In genomic region chr16:76378020-76378419, GRCh38 we compare ENCODE assay signal across 33 cellular contexts.
DNase-seq lines count a peak whose midpoint lies in the region; ATAC-seq, FAIRE-seq and TF ChIP-seq lines count a peak whose summit lies in the region.
"Had no signal": no experiment of that assay in that cellular context is flagged by ENCODE, and none has a peak within 500 bp of the region (broad histone marks: within the 10 kb centered on the region; RNA-seq: fewer than 3 reads in every experiment).

No MANE protein-coding gene starts in this region.

- no peak overlapping the region for H3K23ac ChIP-seq in IMR-90 (ENCODE audit: low read depth, low read length)

- H3K27ac ChIP-seq in HepG2 (ENCODE audit: extremely low read length, insufficient read depth, low read length) (no peak overlapping the region), right lobe of liver (no peak overlapping the region), IMR-90 (ENCODE audit: insufficient read depth, low read length) (no peak overlapping the region), K562 (ENCODE audit: extremely low read depth, low read depth, low read length) (no peak overlapping the region), testis (no peak overlapping the region)
- H3K27ac ChIP-seq: 22Rv1; A549; BLaER1; BLaER1 treated with 17β-estradiol and CSF1 and Interleukin-3, amounts not matched to agents 10 nM and 100 nM; C4-2B had no signal

- H4K5ac ChIP-seq in IMR-90 (ENCODE audit: low read depth, low read length), result no peak overlapping the region

- dilution Hi-C loops in IMR-90 (cut with HindIII; ENCODE audit: low sequenced_read_pairs, unreplicated experiment), result no loop called here

- H3K79me2 ChIP-seq in HepG2 (ENCODE audit: insufficient read depth, low read length) (no peaks in the 10 kb centered on the region), K562 (ENCODE audit: control insufficient read depth, insufficient read depth, low read length) (no peaks in the 10 kb centered on the region)

- H3K9me1 ChIP-seq in IMR-90 (ENCODE audit: insufficient read depth, low read length) (no peaks in the 10 kb centered on the region), K562 (ENCODE audit: control insufficient read depth, insufficient read depth, low read length) (no peaks in the 10 kb centered on the region)

- TF ChIP-seq RAD21 in HepG2 (CRISPR knock-in tag; IDR thresholded peaks at IDR 0.05) (no peak), IMR-90 (IDR thresholded peaks at IDR 0.05; ENCODE audit: low read length) (no peak), K562 (CRISPR knock-in tag; conservative IDR thresholded peaks at IDR 0.05 in 1 of 2, IDR thresholded peaks at IDR 0.05 in 1 of 2) (no peak)

- no peak overlapping the region for H2BK5ac ChIP-seq in IMR-90 (ENCODE audit: low read depth, low read length, poor library complexity, severe bottlenecking)

- H3K36me3 ChIP-seq in HepG2 (replicated peaks in 1 of 2; ENCODE audit: control insufficient read depth in 1 of 2, insufficient read depth in 2 of 2, low read length in 2 of 2) (no peaks in the 10 kb centered on the region), right lobe of liver (no peaks in the 10 kb centered on the region), IMR-90 (ENCODE audit: control insufficient read depth, insufficient read depth, low read length) (no peaks in the 10 kb centered on the region), K562 (ENCODE audit: control insufficient read depth, insufficient read depth, low read length) (no peaks in the 10 kb centered on the region), testis (ENCODE audit: low read depth, missing control alignments) (no peaks in the 10 kb centered on the region)
- H3K36me3 ChIP-seq: BE2C; BLaER1; BLaER1 treated with 17β-estradiol and CSF1 and Interleukin-3, amounts not matched to agents 10 nM and 100 nM had no signal

- no peak for ATAC-seq in HepG2
- no peak for ATAC-seq in right lobe of liver
- ATAC-seq in IMR-90 (ENCODE audit: low read depth), result no peak
- no peak for ATAC-seq in K562
- ATAC-seq: A549; CD8-positive, alpha-beta T cell had no signal

- H3K9ac ChIP-seq in HepG2 (ENCODE audit: insufficient read depth, low read depth, low read length) (no peak overlapping the region), IMR-90 (ENCODE audit: low read depth, low read length) (no peak overlapping the region), K562 (ENCODE audit: insufficient read depth in 1 of 2, low read depth in 2 of 2, low read length in 2 of 2) (no peak overlapping the region)
- H3K9ac ChIP-seq: BLaER1; BLaER1 treated with 17β-estradiol and CSF1 and Interleukin-3, amounts not matched to agents 10 nM and 100 nM had no signal

- H3K4me1 ChIP-seq in HepG2 (ENCODE audit: insufficient read depth, low read length) (no peaks in the 10 kb centered on the region), right lobe of liver (no peaks in the 10 kb centered on the region), IMR-90 (ENCODE audit: control insufficient read depth, insufficient read depth, low read length) (no peaks in the 10 kb centered on the region), K562 (replicated peaks in 1 of 2; ENCODE audit: control insufficient read depth in 2 of 2, insufficient read depth in 2 of 2, low read length in 2 of 2) (no peaks in the 10 kb centered on the region), testis (no peaks in the 10 kb centered on the region)
- H3K4me1 ChIP-seq: A549, BE2C, BLaER1, Caco-2 had no signal

- no peak overlapping the region for H3K18ac ChIP-seq in IMR-90 (ENCODE audit: low read depth, low read length)

- in situ Hi-C loops in HepG2 (cut with HindIII; ENCODE audit: extremely low pct_ligation_motif_present, low pct_unique_long_range_greater_than_20kb) (no loop called here), IMR-90 (cut with MboI; ENCODE audit: low sequenced_read_pairs) (no loop called here), K562 (cut with MboI) (no loop called here)

- intact Hi-C loops in HepG2 (cut with micrococcal nuclease; ENCODE audit: unreplicated experiment) (no loop called here), right lobe of liver (cut with DNase I) (no loop called here), IMR-90 (cut with micrococcal nuclease) (no loop called here), K562 (cut with micrococcal nuclease) (no loop called here), testis (cut with DNase I; ENCODE audit: low total_unique reads) (no loop called here)

- H4K8ac ChIP-seq in IMR-90 (ENCODE audit: low read depth in 2 of 2, low read length in 2 of 2), result no peak overlapping the region

- H2BK20ac ChIP-seq in IMR-90 (ENCODE audit: low read depth, low read length), result no peak overlapping the region

- H2AK5ac ChIP-seq in IMR-90 (ENCODE audit: low read depth, low read length), result no peak overlapping the region

- no peak overlapping the region for H3K14ac ChIP-seq in IMR-90 (replicated peaks; ENCODE audit: low read depth, low read length)

- whole genome bisulfite sequencing in HepG2 (ENCODE audit: low lambda C conversion rate), result 2% methylated on average over 3 of the region's 3 CpGs
- WGBS in right lobe of liver (ENCODE audit: insufficient coverage, low coverage, low lambda C conversion rate, missing lambda C conversion rate), result 62% methylated on average over 3 of the region's 3 CpGs
- 59% methylated on average over 2 of the region's 3 CpGs; no CpG with 5 or more reads in 1 of the 2 experiments for WGBS in IMR-90 (ENCODE audit: extremely low coverage in 2 of 2, insufficient read length in 1 of 2), 2 experiments
- WGBS in K562 (ENCODE audit: insufficient coverage, low coverage, missing lambda C conversion rate), result 0% methylated on average over 3 of the region's 3 CpGs
- WGBS in testis, 2 donors, result 81 to 91% methylated on average over 3 of the region's 3 CpGs

- no peak overlapping the region for H2BK120ac ChIP-seq in IMR-90 (ENCODE audit: low read depth, low read length)

- H2BK15ac ChIP-seq in IMR-90 (ENCODE audit: low read depth, low read length), result no peak overlapping the region

- CTCF ChIA-PET in HepG2 (lab: Yijun Ruan, JAX; ENCODE audit: low intra/inter-chr PET ratio, low total read pairs) (no interaction called here), IMR-90 (lab: Yijun Ruan, JAX) (no interaction called here), K562 (lab: Yijun Ruan, JAX; ENCODE audit: low intra/inter-chr PET ratio) (no interaction called here)

- no peak for TF ChIP-seq EP300 in HepG2 (IDR thresholded peaks at IDR 0.05; ENCODE audit: low read depth in 2 of 2, low read length in 2 of 2)
- no peak for TF ChIP-seq EP300 in HepG2 (CRISPR knock-in tag; IDR thresholded peaks at IDR 0.05; ENCODE audit: borderline replicate concordance)
- TF ChIP-seq EP300 in K562 (IDR thresholded peaks at IDR 0.05; ENCODE audit: low read length), result no peak

- no peak for TF ChIP-seq POLR2A in HepG2 (IDR thresholded peaks at IDR 0.05; ENCODE audit: insufficient read depth in 1 of 2, low read depth in 2 of 2, low read length in 2 of 2)
- no peak for TF ChIP-seq POLR2A in right lobe of liver (IDR thresholded peaks at IDR 0.05)
- no peak for TF ChIP-seq POLR2A in IMR-90 (IDR thresholded peaks at IDR 0.05; ENCODE audit: low read depth, low read length)
- no peak for TF ChIP-seq POLR2A in K562 (conservative IDR thresholded peaks at IDR 0.05)
- TF ChIP-seq POLR2A in testis (IDR thresholded peaks at IDR 0.05), result no peak

- no peak overlapping the region for H3K4me2 ChIP-seq in HepG2 (ENCODE audit: low read depth, low read length)
- no peak overlapping the region for H3K4me2 ChIP-seq in IMR-90 (ENCODE audit: low read depth, low read length)
- H3K4me2 ChIP-seq in K562 (ENCODE audit: insufficient read depth, low read length), result no peak overlapping the region
- H3K4me2 ChIP-seq: A549; BLaER1; BLaER1 treated with 17β-estradiol and CSF1 and Interleukin-3, amounts not matched to agents 10 nM and 100 nM had no signal

- no peak overlapping the region for H3K4ac ChIP-seq in IMR-90 (ENCODE audit: low read depth, low read length)

- FAIRE-seq in HepG2 (lab: Jason Lieb, UNC), result no peak
- FAIRE-seq in K562 (lab: Jason Lieb, UNC), result no peak
- FAIRE-seq: A204.1, A549, D721Med had no signal

- no peak overlapping the region for H3K56ac ChIP-seq in IMR-90 (ENCODE audit: extremely low read depth, insufficient read depth, low read length)

- no peak overlapping the region for H4K91ac ChIP-seq in IMR-90 (ENCODE audit: insufficient read depth, low read depth, low read length)

- TF ChIP-seq CTCF in HepG2 (CRISPR knock-in tag; IDR thresholded peaks at IDR 0.05) (no peak), right lobe of liver (IDR thresholded peaks at IDR 0.05) (no peak), IMR-90 (conservative IDR thresholded peaks at IDR 0.05; ENCODE audit: low read depth, low read length) (no peak), K562 (IDR thresholded peaks at IDR 0.05 in 2 of 3, conservative IDR thresholded peaks at IDR 0.05 in 1 of 3; ENCODE audit: insufficient read depth in 2 of 3, low read depth in 1 of 3, low read length in 3 of 3) (no peak), testis (IDR thresholded peaks at IDR 0.05) (no peak)

- BruUV-seq in HepG2 (replicated peaks; lab: Mats Ljungman, UMichigan) (no TSS peak), IMR-90 (replicated peaks; lab: Mats Ljungman, UMichigan) (no TSS peak), K562 (replicated peaks; lab: Mats Ljungman, UMichigan) (no TSS peak)

- no peak overlapping the region for H3K4me3 ChIP-seq in HepG2 (replicated peaks in 1 of 3; ENCODE audit: insufficient read depth in 1 of 3, low read depth in 2 of 3, low read length in 3 of 3)
- no peak overlapping the region for H3K4me3 ChIP-seq in right lobe of liver
- no peak overlapping the region for H3K4me3 ChIP-seq in IMR-90 (ENCODE audit: insufficient read depth, low read depth, low read length)
- no peak overlapping the region for H3K4me3 ChIP-seq in K562
- H3K4me3 ChIP-seq in testis, result no peak overlapping the region
- H3K4me3 ChIP-seq: A549; BLaER1; BLaER1 treated with 17β-estradiol and CSF1 and Interleukin-3, amounts not matched to agents 10 nM and 100 nM had no signal

- POLR2A ChIA-PET in HepG2 (lab: Yijun Ruan, JAX), result no interaction called here
- POLR2A ChIA-PET in IMR-90 (lab: Charles Lee; ENCODE audit: unreplicated experiment), result no interaction called here
- POLR2A ChIA-PET in K562 (lab: Yijun Ruan, JAX), result no interaction called here

- no peaks in the 10 kb centered on the region for H4K20me1 ChIP-seq in HepG2 (ENCODE audit: insufficient read depth, low read length)
- no peaks in the 10 kb centered on the region for H4K20me1 ChIP-seq in IMR-90 (ENCODE audit: insufficient read depth, low read length)
- H4K20me1 ChIP-seq in K562 (replicated peaks; ENCODE audit: control insufficient read depth, insufficient read depth, low read length), result no peaks in the 10 kb centered on the region
- H4K20me1 ChIP-seq: BLaER1; BLaER1 treated with 17β-estradiol and CSF1 and Interleukin-3, amounts not matched to agents 10 nM and 100 nM had no signal

- no peak overlapping the region for H2AK9ac ChIP-seq in IMR-90 (replicated peaks; ENCODE audit: low read depth, low read length, poor library complexity)

- H3K9me3 ChIP-seq in HepG2 (ENCODE audit: low read length) (no peaks in the 10 kb centered on the region), right lobe of liver (no peaks in the 10 kb centered on the region), IMR-90 (ENCODE audit: control insufficient read depth, insufficient read depth, low read length) (no peaks in the 10 kb centered on the region), K562 (replicated peaks; ENCODE audit: control insufficient read depth, insufficient read depth, low read depth, low read length) (no peaks in the 10 kb centered on the region), testis (no peaks in the 10 kb centered on the region)
- H3K9me3 ChIP-seq: A549; BE2C; BLaER1; BLaER1 treated with 17β-estradiol and CSF1 and Interleukin-3, amounts not matched to agents 10 nM and 100 nM; Caco-2 had no signal

- DNase-seq in HepG2 (ENCODE audit: low spot score) (no peak), right lobe of liver (no peak), IMR-90 (no peak), K562 (ENCODE audit: extremely low read depth in 1 of 4, low spot score in 3 of 4) (no peak), testis (no peak)
- no peak for DNase-seq in activated T-cell treated with anti-CD3 and anti-CD28 coated beads, Interleukin-2, amount 50 U/mL, for 1 hour
- DNase-seq: 8988T; ACHN; AML-193; BE2C; C1 segment of cervical spinal cord; Caco-2; Calu3; CD4-positive, alpha-beta memory T cell; CD4-positive, alpha-beta T cell; CD4-positive, CD25-positive, alpha-beta regulatory T cell; CD8-positive, alpha-beta memory T cell; CD8-positive, alpha-beta T cell; COR-L47; DMS 273 treated with DMSO at 0.1 percent for 48 hours; DMS153; DMS53; DMS79; DMS79 treated with DMSO at 0.1 percent for 48 hours; DND-41; EL had no signal

- H3K79me1 ChIP-seq in IMR-90 (ENCODE audit: low read depth in 1 of 2, low read length in 2 of 2), result no peaks in the 10 kb centered on the region

- no peaks in the 10 kb centered on the region for H3K27me3 ChIP-seq in HepG2 (ENCODE audit: control insufficient read depth in 1 of 2, insufficient read depth in 2 of 2, low read length in 2 of 2)
- no peaks in the 10 kb centered on the region for H3K27me3 ChIP-seq in right lobe of liver
- no peaks in the 10 kb centered on the region for H3K27me3 ChIP-seq in IMR-90 (ENCODE audit: control insufficient read depth, insufficient read depth, low read length)
- H3K27me3 ChIP-seq in K562 (ENCODE audit: control insufficient read depth in 2 of 2, insufficient read depth in 2 of 2, low read length in 2 of 2), result no peaks in the 10 kb centered on the region
- no peaks in the 10 kb centered on the region for H3K27me3 ChIP-seq in testis
- H3K27me3 ChIP-seq: BE2C; BLaER1; BLaER1 treated with 17β-estradiol and CSF1 and Interleukin-3, amounts not matched to agents 10 nM and 100 nM had no signal

- H2AFZ ChIP-seq in HepG2 (ENCODE audit: low read length) (no peak overlapping the region), IMR-90 (replicated peaks; ENCODE audit: low read length, poor library complexity) (no peak overlapping the region), K562 (ENCODE audit: low read depth, low read length) (no peak overlapping the region)

Comparison
In these comparisons a context has a peak if more than half of its experiments do, and no peak if none do; other contexts are left out.
1. Of the 241 proteins assayed by ChIP-seq in both HepG2 and K562: peak only in HepG2: none; only in K562: none; in both: CEBPB; in neither: 239; mixed calls (peak in some experiments, not most) for 1.